Comparison of ENCODE assay signal across 9 cellular contexts in genomic region chr12:49347307-49348237, GRCh38. TPM values are rescaled to one million over a fixed set of nuclear protein-coding genes. Genes with fewer than 3 reads are reported as not detected.
DNase-seq lines count a peak whose midpoint lies in the region; ATAC-seq and TF ChIP-seq lines count a peak whose summit lies in the region.
"Had no signal": no experiment of that assay in that cellular context is flagged by ENCODE, and none has a peak within 500 bp of the region (broad histone marks: within the 10 kb centered on the region; RNA-seq: fewer than 3 reads in every experiment).

No MANE protein-coding gene starts in this region.

- peaks cover 20% of the 10 kb centered on the region for H3K4me1 Mint-ChIP-seq in endothelial cell (ENCODE audit: unreplicated experiment)

- TF ChIP-seq CTCF in endothelial cell (IDR thresholded peaks at IDR 0.05; ENCODE audit: unreplicated experiment), result peak; percentile 98
- peak; percentile 82 for TF ChIP-seq CTCF in mucosa of descending colon (IDR thresholded peaks at IDR 0.05)

- H3K4me3 ChIP-seq in mucosa of descending colon, result no peak overlapping the region

- no peaks in the 10 kb centered on the region for H3K36me3 Mint-ChIP-seq in endothelial cell (ENCODE audit: low read depth, unreplicated experiment)

- no peaks in the 10 kb centered on the region for H3K9me3 Mint-ChIP-seq in endothelial cell (ENCODE audit: unreplicated experiment)

- peak; percentile 56 for ATAC-seq in HG02852 (IDR thresholded peaks at IDR 0.05; ENCODE audit: unreplicated experiment)
- peak; percentile 95 for ATAC-seq in mucosa of descending colon
- ATAC-seq in HG02610 (IDR thresholded peaks at IDR 0.05; ENCODE audit: unreplicated experiment), result no peak

- DNase-seq in DMS79 (lab: John Stamatoyannopoulos, UW) (peak; percentile 85), NCI-H748 treated with DMSO at 0.1 percent for 48 hours (lab: John Stamatoyannopoulos, UW) (peak; percentile 38), endothelial cell (ENCODE audit: low spot score) (peak; percentile 88), mucosa of descending colon (peak; percentile 90 to 94 (median 92))
- DNase-seq in activated CD8-positive, alpha-beta memory T cell treated with anti-CD3 and anti-CD28 coated beads, Interleukin-2, amount 50 U/mL, for 4 hours, result peak; percentile 84
- peak; percentile 59 to 68 for DNase-seq in stimulated activated CD8-positive, alpha-beta memory T cell treated with anti-CD3 and anti-CD28 coated beads, Interleukin-2, amount 100 ng/mL, for 1 hour (ENCODE audit: low read depth in 2 of 2)

- H3K36me3 ChIP-seq in mucosa of descending colon (ENCODE audit: low read depth), result no peaks in the 10 kb centered on the region

- H3K27ac Mint-ChIP-seq in endothelial cell (ENCODE audit: unreplicated experiment), result peak overlapping the region; percentile 18

- H3K27me3 Mint-ChIP-seq in endothelial cell (ENCODE audit: unreplicated experiment), result peaks cover 20% of the 10 kb centered on the region

- peak overlapping the region; percentile 86 for H3K4me3 Mint-ChIP-seq in endothelial cell (ENCODE audit: unreplicated experiment)

- H3K9me3 ChIP-seq in mucosa of descending colon, result no peaks in the 10 kb centered on the region

- intact Hi-C loops in mucosa of descending colon (cut with DNase I, micrococcal nuclease), result loop anchor here in 1 of 2 donors (10.0 kb wide), 1 partner anchor 63 kb away; no protein-coding TSS in a partner anchor

- peaks cover 45% of the 10 kb centered on the region for H3K4me1 ChIP-seq in mucosa of descending colon (ENCODE audit: low read depth)

RNA-seq across cellular contexts. Expression of gene DNAJC22, which starts 0.9 kb away (rescaled TPM):
- 1.8 TPM for total RNA-seq in endothelial cell (ENCODE audit: unreplicated experiment)
- 10 to 100 TPM in 2 of 3 donors, 1 to 10 TPM in 1; 6.7 to 45.7 (median 37.0) TPM for total RNA-seq in mucosa of descending colon

RNA-seq across cellular contexts. Expression of gene C1QL4, which starts 10.6 kb away (rescaled TPM):
- total RNA-seq in endothelial cell (ENCODE audit: unreplicated experiment) (not detected), mucosa of descending colon (not detected)
- total RNA-seq: glomerular endothelial cell had no signal

RNA-seq across cellular contexts. Expression of gene SPATS2, which starts 19.7 kb away (rescaled TPM):
- total RNA-seq in endothelial cell (ENCODE audit: unreplicated experiment) (37.3 TPM), mucosa of descending colon (10 to 100 TPM; 15.0 to 19.8 (median 18.3) TPM)

RNA-seq across cellular contexts. Expression of gene TROAP, which starts 24.5 kb away (rescaled TPM):
- total RNA-seq in endothelial cell (ENCODE audit: unreplicated experiment) (12.4 TPM), mucosa of descending colon (10 to 100 TPM in 1 of 3 donors, 1 to 10 TPM in 2; 4.4 to 18.8 (median 5.8) TPM)

RNA-seq across cellular contexts. Expression of gene PRPH, which starts 52.6 kb away (rescaled TPM):
- total RNA-seq in endothelial cell (ENCODE audit: unreplicated experiment) (not detected), mucosa of descending colon (10 to 100 TPM in 1 of 3 donors, 1 to 10 TPM in 2; 5.1 to 69.5 (median 8.6) TPM)
- total RNA-seq: glomerular endothelial cell had no signal

Comparison
In these comparisons a context has a peak if more than half of its experiments do, and no peak if none do; other contexts are left out.
1. DNase-seq: peak in every context shown above with its lines; median percentile 92 in mucosa of descending colon; 88 in endothelial cell; 85 in DMS79; 84 in activated CD8-positive, alpha-beta memory T cell treated with anti-CD3 and anti-CD28 coated beads, Interleukin-2, amount 50 U/mL, for 4 hours; 64 in stimulated activated CD8-positive, alpha-beta memory T cell treated with anti-CD3 and anti-CD28 coated beads, Interleukin-2, amount 100 ng/mL, for 1 hour; 38 in NCI-H748 treated with DMSO at 0.1 percent for 48 hours.